Comparison of ENCODE assay signal across 1 cellular context in the genomic region with DNA sequence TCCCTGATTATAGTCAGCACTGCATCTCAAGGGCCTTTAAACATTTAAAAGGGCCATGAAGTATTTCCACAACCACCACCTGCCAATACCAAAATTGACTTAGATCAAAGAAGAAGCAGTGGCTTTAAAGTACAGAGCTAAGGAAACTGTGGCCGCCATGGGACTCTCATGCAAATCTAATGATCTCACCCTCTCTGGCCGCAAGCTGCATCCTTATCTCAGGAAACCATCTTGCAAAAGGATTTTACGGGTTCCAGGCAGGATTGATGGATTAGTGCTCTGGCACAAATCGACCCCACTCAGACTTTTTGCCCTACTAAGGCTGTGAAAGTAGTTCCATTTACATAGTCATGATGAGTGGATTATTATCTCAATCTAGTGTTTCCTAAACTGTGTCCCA.
TF ChIP-seq lines count a peak whose summit lies in the region.

No MANE protein-coding gene starts in this region.

TF ChIP-seq in K562, 482 proteins besides CTCF, POLR2A, EP300 and RAD21 (continued from another document and continues in another):
- TF ChIP-seq ZBTB1 (CRISPR knock-in tag; IDR thresholded peaks at IDR 0.05; ENCODE audit: borderline replicate concordance, low read depth): no peak
- TF ChIP-seq SMARCC2 (IDR thresholded peaks at IDR 0.05; ENCODE audit: low read depth): 0 out of 2 replicates have a peak, but pooled peaks have one; percentile 38
- no peak for TF ChIP-seq KLF1 (tag; IDR thresholded peaks at IDR 0.05)
- no peak for TF ChIP-seq XRCC5 (IDR thresholded peaks at IDR 0.05; ENCODE audit: low read depth, low read length)
- TF ChIP-seq, protein P1, sequence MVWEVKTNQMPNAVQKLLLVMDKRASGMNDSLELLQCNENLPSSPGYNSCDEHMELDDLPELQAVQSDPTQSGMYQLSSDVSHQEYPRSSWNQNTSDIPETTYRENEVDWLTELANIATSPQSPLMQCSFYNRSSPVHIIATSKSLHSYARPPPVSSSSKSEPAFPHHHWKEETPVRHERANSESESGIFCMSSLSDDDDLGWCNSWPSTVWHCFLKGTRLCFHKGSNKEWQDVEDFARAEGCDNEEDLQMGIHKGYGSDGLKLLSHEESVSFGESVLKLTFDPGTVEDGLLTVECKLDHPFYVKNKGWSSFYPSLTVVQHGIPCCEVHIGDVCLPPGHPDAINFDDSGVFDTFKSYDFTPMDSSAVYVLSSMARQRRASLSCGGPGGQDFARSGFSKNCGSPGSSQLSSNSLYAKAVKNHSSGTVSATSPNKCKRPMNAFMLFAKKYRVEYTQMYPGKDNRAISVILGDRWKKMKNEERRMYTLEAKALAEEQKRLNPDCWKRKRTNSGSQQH (CRISPR knock-in tag; IDR thresholded peaks at IDR 0.05): no peak
- TF ChIP-seq ZNF197 (CRISPR knock-in tag; IDR thresholded peaks at IDR 0.05; ENCODE audit: low read depth): no peak
- TF ChIP-seq, protein P2, sequence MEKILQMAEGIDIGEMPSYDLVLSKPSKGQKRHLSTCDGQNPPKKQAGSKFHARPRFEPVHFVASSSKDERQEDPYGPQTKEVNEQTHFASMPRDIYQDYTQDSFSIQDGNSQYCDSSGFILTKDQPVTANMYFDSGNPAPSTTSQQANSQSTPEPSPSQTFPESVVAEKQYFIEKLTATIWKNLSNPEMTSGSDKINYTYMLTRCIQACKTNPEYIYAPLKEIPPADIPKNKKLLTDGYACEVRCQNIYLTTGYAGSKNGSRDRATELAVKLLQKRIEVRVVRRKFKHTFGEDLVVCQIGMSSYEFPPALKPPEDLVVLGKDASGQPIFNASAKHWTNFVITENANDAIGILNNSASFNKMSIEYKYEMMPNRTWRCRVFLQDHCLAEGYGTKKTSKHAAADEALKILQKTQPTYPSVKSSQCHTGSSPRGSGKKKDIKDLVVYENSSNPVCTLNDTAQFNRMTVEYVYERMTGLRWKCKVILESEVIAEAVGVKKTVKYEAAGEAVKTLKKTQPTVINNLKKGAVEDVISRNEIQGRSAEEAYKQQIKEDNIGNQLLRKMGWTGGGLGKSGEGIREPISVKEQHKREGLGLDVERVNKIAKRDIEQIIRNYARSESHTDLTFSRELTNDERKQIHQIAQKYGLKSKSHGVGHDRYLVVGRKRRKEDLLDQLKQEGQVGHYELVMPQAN (IDR thresholded peaks at IDR 0.05; ENCODE audit: borderline replicate concordance): no peak
- TF ChIP-seq MCM2 (IDR thresholded peaks at IDR 0.05; ENCODE audit: low read depth): no peak
- TF ChIP-seq ZKSCAN1 (IDR thresholded peaks at IDR 0.05; ENCODE audit: low read depth, low read length): peak; percentile 52; the same call in 1 of the 2 replicates
- no peak for TF ChIP-seq HMG20B (CRISPR knock-in tag; IDR thresholded peaks at IDR 0.05)
- peak; percentile 77 for TF ChIP-seq CBFA2T3 (IDR thresholded peaks at IDR 0.05)
- no peak for TF ChIP-seq ARID2 (IDR thresholded peaks at IDR 0.05)
- TF ChIP-seq TEAD4 (IDR thresholded peaks at IDR 0.05; ENCODE audit: low read length): peak; percentile 64; the same call in 1 of the 2 replicates
- no peak for TF ChIP-seq TEAD4 (CRISPR knock-in tag; IDR thresholded peaks at IDR 0.05; ENCODE audit: borderline replicate concordance)
- TF ChIP-seq ZNF184 (CRISPR knock-in tag; IDR thresholded peaks at IDR 0.05): no peak
- TF ChIP-seq, protein P3, sequence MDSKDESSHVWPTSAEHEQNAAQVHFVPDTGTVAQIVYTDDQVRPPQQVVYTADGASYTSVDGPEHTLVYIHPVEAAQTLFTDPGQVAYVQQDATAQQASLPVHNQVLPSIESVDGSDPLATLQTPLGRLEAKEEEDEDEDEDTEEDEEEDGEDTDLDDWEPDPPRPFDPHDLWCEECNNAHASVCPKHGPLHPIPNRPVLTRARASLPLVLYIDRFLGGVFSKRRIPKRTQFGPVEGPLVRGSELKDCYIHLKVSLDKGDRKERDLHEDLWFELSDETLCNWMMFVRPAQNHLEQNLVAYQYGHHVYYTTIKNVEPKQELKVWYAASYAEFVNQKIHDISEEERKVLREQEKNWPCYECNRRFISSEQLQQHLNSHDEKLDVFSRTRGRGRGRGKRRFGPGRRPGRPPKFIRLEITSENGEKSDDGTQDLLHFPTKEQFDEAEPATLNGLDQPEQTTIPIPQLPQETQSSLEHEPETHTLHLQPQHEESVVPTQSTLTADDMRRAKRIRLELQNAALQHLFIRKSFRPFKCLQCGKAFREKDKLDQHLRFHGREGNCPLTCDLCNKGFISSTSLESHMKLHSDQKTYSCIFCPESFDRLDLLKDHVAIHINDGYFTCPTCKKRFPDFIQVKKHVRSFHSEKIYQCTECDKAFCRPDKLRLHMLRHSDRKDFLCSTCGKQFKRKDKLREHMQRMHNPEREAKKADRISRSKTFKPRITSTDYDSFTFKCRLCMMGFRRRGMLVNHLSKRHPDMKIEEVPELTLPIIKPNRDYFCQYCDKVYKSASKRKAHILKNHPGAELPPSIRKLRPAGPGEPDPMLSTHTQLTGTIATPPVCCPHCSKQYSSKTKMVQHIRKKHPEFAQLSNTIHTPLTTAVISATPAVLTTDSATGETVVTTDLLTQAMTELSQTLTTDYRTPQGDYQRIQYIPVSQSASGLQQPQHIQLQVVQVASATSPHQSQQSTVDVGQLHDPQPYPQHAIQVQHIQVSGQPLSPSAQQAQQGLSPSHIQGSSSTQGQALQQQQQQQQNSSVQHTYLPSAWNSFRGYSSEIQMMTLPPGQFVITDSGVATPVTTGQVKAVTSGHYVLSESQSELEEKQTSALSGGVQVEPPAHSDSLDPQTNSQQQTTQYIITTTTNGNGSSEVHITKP (IDR thresholded peaks at IDR 0.05; ENCODE audit: partially characterized antibody): no peak
- TF ChIP-seq GATAD2B (IDR thresholded peaks at IDR 0.05; ENCODE audit: borderline replicate concordance): no peak
- no peak for TF ChIP-seq SAP30 (IDR thresholded peaks at IDR 0.05; ENCODE audit: borderline replicate concordance, insufficient read depth, low read depth, low read length, poor library complexity, severe bottlenecking)
- no peak for TF ChIP-seq SP2 (IDR thresholded peaks at IDR 0.05; ENCODE audit: extremely low read depth, low read depth, low read length, poor library complexity, severe bottlenecking)
- TF ChIP-seq KDM4B (IDR thresholded peaks at IDR 0.05; ENCODE audit: borderline replicate concordance in 2 of 2, low read depth in 1 of 2): no peak
- no peak for TF ChIP-seq ARHGAP35 (IDR thresholded peaks at IDR 0.05; ENCODE audit: partially characterized antibody)
- TF ChIP-seq TCF3 (CRISPR knock-in tag; IDR thresholded peaks at IDR 0.05): peak; percentile 60
- peak; percentile 79 for TF ChIP-seq ARID1B (IDR thresholded peaks at IDR 0.05)
- no peak for TF ChIP-seq MTA1 (IDR thresholded peaks at IDR 0.05; ENCODE audit: borderline replicate concordance)
- TF ChIP-seq PCBP1 (IDR thresholded peaks at IDR 0.05; ENCODE audit: low read depth, low read length, poor library complexity, severe bottlenecking): no peak
- TF ChIP-seq, protein P4, sequence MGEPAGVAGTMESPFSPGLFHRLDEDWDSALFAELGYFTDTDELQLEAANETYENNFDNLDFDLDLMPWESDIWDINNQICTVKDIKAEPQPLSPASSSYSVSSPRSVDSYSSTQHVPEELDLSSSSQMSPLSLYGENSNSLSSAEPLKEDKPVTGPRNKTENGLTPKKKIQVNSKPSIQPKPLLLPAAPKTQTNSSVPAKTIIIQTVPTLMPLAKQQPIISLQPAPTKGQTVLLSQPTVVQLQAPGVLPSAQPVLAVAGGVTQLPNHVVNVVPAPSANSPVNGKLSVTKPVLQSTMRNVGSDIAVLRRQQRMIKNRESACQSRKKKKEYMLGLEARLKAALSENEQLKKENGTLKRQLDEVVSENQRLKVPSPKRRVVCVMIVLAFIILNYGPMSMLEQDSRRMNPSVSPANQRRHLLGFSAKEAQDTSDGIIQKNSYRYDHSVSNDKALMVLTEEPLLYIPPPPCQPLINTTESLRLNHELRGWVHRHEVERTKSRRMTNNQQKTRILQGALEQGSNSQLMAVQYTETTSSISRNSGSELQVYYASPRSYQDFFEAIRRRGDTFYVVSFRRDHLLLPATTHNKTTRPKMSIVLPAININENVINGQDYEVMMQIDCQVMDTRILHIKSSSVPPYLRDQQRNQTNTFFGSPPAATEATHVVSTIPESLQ (CRISPR knock-in tag; IDR thresholded peaks at IDR 0.05): no peak
- TF ChIP-seq SMAD2 (IDR thresholded peaks at IDR 0.05; ENCODE audit: low read depth, low read length): no peak
- no peak for TF ChIP-seq ZNF146 (CRISPR knock-in tag; IDR thresholded peaks at IDR 0.05; ENCODE audit: unreplicated experiment)
- TF ChIP-seq, protein P5, sequence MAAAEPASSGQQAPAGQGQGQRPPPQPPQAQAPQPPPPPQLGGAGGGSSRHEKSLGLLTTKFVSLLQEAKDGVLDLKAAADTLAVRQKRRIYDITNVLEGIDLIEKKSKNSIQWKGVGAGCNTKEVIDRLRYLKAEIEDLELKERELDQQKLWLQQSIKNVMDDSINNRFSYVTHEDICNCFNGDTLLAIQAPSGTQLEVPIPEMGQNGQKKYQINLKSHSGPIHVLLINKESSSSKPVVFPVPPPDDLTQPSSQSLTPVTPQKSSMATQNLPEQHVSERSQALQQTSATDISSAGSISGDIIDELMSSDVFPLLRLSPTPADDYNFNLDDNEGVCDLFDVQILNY (CRISPR knock-in tag; IDR thresholded peaks at IDR 0.05): no peak
- TF ChIP-seq SMARCA4 (IDR thresholded peaks at IDR 0.05): peak; percentile 72
- peak; percentile 34; the same call in 1 of the 2 replicates for TF ChIP-seq CXXC5 (CRISPR knock-in tag; IDR thresholded peaks at IDR 0.05)
- TF ChIP-seq ZSCAN32 (CRISPR knock-in tag; IDR thresholded peaks at IDR 0.05): no peak
- TF ChIP-seq IRF2 (CRISPR knock-in tag; IDR thresholded peaks at IDR 0.05): no peak
- peak; percentile 49; the same call in 1 of the 2 replicates for TF ChIP-seq DPF2 (IDR thresholded peaks at IDR 0.05)
- TF ChIP-seq RAD51 (IDR thresholded peaks at IDR 0.05; ENCODE audit: borderline replicate concordance, low read depth): no peak
- TF ChIP-seq, protein P6, sequence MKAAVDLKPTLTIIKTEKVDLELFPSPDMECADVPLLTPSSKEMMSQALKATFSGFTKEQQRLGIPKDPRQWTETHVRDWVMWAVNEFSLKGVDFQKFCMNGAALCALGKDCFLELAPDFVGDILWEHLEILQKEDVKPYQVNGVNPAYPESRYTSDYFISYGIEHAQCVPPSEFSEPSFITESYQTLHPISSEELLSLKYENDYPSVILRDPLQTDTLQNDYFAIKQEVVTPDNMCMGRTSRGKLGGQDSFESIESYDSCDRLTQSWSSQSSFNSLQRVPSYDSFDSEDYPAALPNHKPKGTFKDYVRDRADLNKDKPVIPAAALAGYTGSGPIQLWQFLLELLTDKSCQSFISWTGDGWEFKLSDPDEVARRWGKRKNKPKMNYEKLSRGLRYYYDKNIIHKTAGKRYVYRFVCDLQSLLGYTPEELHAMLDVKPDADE (conservative IDR thresholded peaks at IDR 0.05; ENCODE audit: control insufficient read depth, low read depth, low read length): no peak
- 0 out of 2 replicates have a peak, but pooled peaks have one; percentile 36 for TF ChIP-seq MTA2 (IDR thresholded peaks at IDR 0.05; ENCODE audit: low read depth)
- TF ChIP-seq ZNF77 (CRISPR knock-in tag; IDR thresholded peaks at IDR 0.05): no peak
- TF ChIP-seq ETV6 (IDR thresholded peaks at IDR 0.05; ENCODE audit: borderline replicate concordance in 1 of 2, low read depth in 2 of 2, low read length in 1 of 2): no peak
- no peak for TF ChIP-seq ETV6 (CRISPR knock-in tag; IDR thresholded peaks at IDR 0.05; ENCODE audit: borderline replicate concordance)
- no peak for TF ChIP-seq NONO (IDR thresholded peaks at IDR 0.05; ENCODE audit: low read depth in 2 of 2, low read length in 1 of 2)
- TF ChIP-seq MIER1 (IDR thresholded peaks at IDR 0.05; ENCODE audit: low read depth): no peak
- TF ChIP-seq POLR3A (IDR thresholded peaks at IDR 0.05; ENCODE audit: borderline replicate concordance, extremely low read depth, insufficient read depth, insufficient read length): no peak
- TF ChIP-seq ZNF584 (CRISPR knock-in tag; IDR thresholded peaks at IDR 0.05; ENCODE audit: low read depth): no peak
- TF ChIP-seq, protein P7, sequence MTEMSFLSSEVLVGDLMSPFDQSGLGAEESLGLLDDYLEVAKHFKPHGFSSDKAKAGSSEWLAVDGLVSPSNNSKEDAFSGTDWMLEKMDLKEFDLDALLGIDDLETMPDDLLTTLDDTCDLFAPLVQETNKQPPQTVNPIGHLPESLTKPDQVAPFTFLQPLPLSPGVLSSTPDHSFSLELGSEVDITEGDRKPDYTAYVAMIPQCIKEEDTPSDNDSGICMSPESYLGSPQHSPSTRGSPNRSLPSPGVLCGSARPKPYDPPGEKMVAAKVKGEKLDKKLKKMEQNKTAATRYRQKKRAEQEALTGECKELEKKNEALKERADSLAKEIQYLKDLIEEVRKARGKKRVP (CRISPR knock-in tag; IDR thresholded peaks at IDR 0.05): no peak
- TF ChIP-seq JUND (IDR thresholded peaks at IDR 0.05; ENCODE audit: borderline replicate concordance, low read depth, low read length): peak; percentile 72; the same call in 1 of the 2 replicates
- TF ChIP-seq JUND (tag; IDR thresholded peaks at IDR 0.05; ENCODE audit: borderline replicate concordance, low read depth, low read length): no peak; the same call in 2 of the 3 replicates
- no peak for TF ChIP-seq ZFPM2 (CRISPR knock-in tag; IDR thresholded peaks at IDR 0.05)
- TF ChIP-seq TGIF2 (CRISPR knock-in tag; IDR thresholded peaks at IDR 0.05): no peak
- TF ChIP-seq YY1 (IDR thresholded peaks at IDR 0.05; ENCODE audit: borderline replicate concordance in 1 of 3, control insufficient read depth in 1 of 3, extremely low read depth in 1 of 3, insufficient read depth in 3 of 3, insufficient read length in 1 of 3, insufficient replicate concordance in 2 of 3, low read depth in 1 of 3, low read length in 2 of 3): no peak
- TF ChIP-seq NCOA6 (IDR thresholded peaks at IDR 0.05): no peak
- TF ChIP-seq, protein P8, sequence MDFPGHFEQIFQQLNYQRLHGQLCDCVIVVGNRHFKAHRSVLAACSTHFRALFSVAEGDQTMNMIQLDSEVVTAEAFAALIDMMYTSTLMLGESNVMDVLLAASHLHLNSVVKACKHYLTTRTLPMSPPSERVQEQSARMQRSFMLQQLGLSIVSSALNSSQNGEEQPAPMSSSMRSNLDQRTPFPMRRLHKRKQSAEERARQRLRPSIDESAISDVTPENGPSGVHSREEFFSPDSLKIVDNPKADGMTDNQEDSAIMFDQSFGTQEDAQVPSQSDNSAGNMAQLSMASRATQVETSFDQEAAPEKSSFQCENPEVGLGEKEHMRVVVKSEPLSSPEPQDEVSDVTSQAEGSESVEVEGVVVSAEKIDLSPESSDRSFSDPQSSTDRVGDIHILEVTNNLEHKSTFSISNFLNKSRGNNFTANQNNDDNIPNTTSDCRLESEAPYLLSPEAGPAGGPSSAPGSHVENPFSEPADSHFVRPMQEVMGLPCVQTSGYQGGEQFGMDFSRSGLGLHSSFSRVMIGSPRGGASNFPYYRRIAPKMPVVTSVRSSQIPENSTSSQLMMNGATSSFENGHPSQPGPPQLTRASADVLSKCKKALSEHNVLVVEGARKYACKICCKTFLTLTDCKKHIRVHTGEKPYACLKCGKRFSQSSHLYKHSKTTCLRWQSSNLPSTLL (IDR thresholded peaks at IDR 0.05): no peak
- TF ChIP-seq PCBP2 (IDR thresholded peaks at IDR 0.05; ENCODE audit: low read depth, low read length, poor library complexity, severe bottlenecking): no peak
- TF ChIP-seq OTX1 (CRISPR knock-in tag; IDR thresholded peaks at IDR 0.05): no peak
- no peak for TF ChIP-seq PPARD (CRISPR knock-in tag; IDR thresholded peaks at IDR 0.05)
- TF ChIP-seq LEF1 (IDR thresholded peaks at IDR 0.05): 0 out of 2 replicates have a peak, but pooled peaks have one; percentile 32
- no peak for TF ChIP-seq POU5F1 (IDR thresholded peaks at IDR 0.05; ENCODE audit: borderline replicate concordance, low read depth, low read length, partially characterized antibody)
- TF ChIP-seq FOSL1 (tag; conservative IDR thresholded peaks at IDR 0.05): peak; percentile 36; the same call in 1 of the 2 replicates
- no peak for TF ChIP-seq ZNF263 (CRISPR knock-in tag; IDR thresholded peaks at IDR 0.05; ENCODE audit: borderline replicate concordance)
